Comparison of ENCODE assay signal across 16 cellular contexts in the genomic region with DNA sequence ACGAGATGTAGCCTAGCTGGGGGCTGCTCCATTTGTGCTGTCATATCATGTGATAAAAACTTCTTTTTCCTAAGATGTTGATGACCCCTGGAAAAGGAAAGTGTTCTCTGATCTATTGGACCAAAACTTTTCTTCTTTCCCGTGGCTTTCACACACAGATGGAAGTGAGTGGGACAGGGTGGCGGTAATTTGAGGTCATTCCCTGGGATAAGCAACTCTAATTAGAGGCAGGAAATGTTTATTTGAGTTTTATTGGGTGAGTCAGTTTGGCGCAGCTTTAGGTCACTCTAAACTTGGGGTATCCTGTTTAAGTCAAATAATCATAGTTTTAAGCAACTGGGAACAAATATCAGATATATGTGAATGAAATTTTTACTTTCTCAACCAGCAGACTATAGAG.
DNase-seq lines count a peak whose midpoint lies in the region; ATAC-seq and TF ChIP-seq lines count a peak whose summit lies in the region.
"Had no signal": no experiment of that assay in that cellular context is flagged by ENCODE, and none has a peak within 500 bp of the region (broad histone marks: within the 10 kb centered on the region; RNA-seq: fewer than 3 reads in every experiment).

No MANE protein-coding gene starts in this region.

- peak overlapping the region; percentile 1; the same call in 1 of the 2 replicates for H3K4me3 ChIP-seq in WI38 (ENCODE audit: low read depth, low read length)
- peak overlapping the region in 1 of 2 donors; percentile 24 for H3K4me3 ChIP-seq in left lung
- H3K4me3 ChIP-seq: HAP-1, Peyer's patch had no signal

- TF ChIP-seq CTCF in WI38 (IDR thresholded peaks at IDR 0.05; ENCODE audit: low read depth, low read length) (no peak), left lung (IDR thresholded peaks at IDR 0.05) (no peak)

- intact Hi-C loops in left lung (cut with DNase I), result no loop called here

- H3K27me3 ChIP-seq in left lung, result no peaks in the 10 kb centered on the region
- H3K27me3 ChIP-seq: Peyer's patch had no signal

- peak; percentile 91 for DNase-seq in A172 (ENCODE audit: low spot score)
- peak; percentile 72 for DNase-seq in ELR (ENCODE audit: low read depth)
- DNase-seq in left lung, result no peak
- no peak for DNase-seq in NCI-H69 (lab: John Stamatoyannopoulos, UW)
- no peak for DNase-seq in stimulated activated naive CD4-positive, alpha-beta T cell (lab: John Stamatoyannopoulos, UW)
- no peak for DNase-seq in glomerular visceral epithelial cell (ENCODE audit: extremely low spot score)
- DNase-seq: activated CD4-positive, alpha-beta T cell treated with anti-CD3 and anti-CD28 coated beads, Interleukin-2, amount 10 ng/mL, durations not matched to agents 7 days and 5 days; activated naive CD4-positive, alpha-beta T cell; anterior cingulate cortex; foreskin melanocyte; Kasumi-1; NCI-H82; Peyer's patch had no signal

- H3K36me3 ChIP-seq in left lung, result no peaks in the 10 kb centered on the region
- H3K36me3 ChIP-seq: HAP-1, Peyer's patch had no signal

- no peaks in the 10 kb centered on the region for H3K9me3 ChIP-seq in left lung
- H3K9me3 ChIP-seq: HAP-1, Peyer's patch had no signal

- no peak for ATAC-seq in left lung
- no peak for ATAC-seq in GM21526 (IDR thresholded peaks at IDR 0.05; ENCODE audit: low FRiP score, unreplicated experiment)

- H3K27ac ChIP-seq in left lung, result peak overlapping the region; percentile 44 to 63
- H3K27ac ChIP-seq: Peyer's patch had no signal

- H3K4me1 ChIP-seq in left lung, result peaks cover 14 to 15% of the 10 kb centered on the region in 2 donors
- H3K4me1 ChIP-seq: HAP-1, Peyer's patch had no signal

Comparison
In these comparisons a context has a peak if more than half of its experiments do, and no peak if none do; other contexts are left out.
1. DNase-seq: peak in A172 (single experiment) and ELR (single experiment); none in left lung (0 of 2), NCI-H69 (single experiment), stimulated activated naive CD4-positive, alpha-beta T cell (0 of 6) and glomerular visceral epithelial cell (single experiment).